14 cellular contexts compared by ENCODE assay signal in genomic region chr11:45860348-45860747, GRCh38. TPM values are rescaled to one million over a fixed set of nuclear protein-coding genes. Genes with fewer than 3 reads are reported as not detected.
DNase-seq lines count a peak whose midpoint lies in the region; ATAC-seq and TF ChIP-seq lines count a peak whose summit lies in the region.
"Had no signal": no experiment of that assay in that cellular context is flagged by ENCODE, and none has a peak within 500 bp of the region (broad histone marks: within the 10 kb centered on the region; RNA-seq: fewer than 3 reads in every experiment).

No MANE protein-coding gene starts in this region.

- H3K27me3 ChIP-seq in left ventricle myocardium inferior (ENCODE audit: low read depth) (no peaks in the 10 kb centered on the region), gastroesophageal sphincter (no peaks in the 10 kb centered on the region), psoas muscle (ENCODE audit: insufficient read depth in 3 of 3, low read length in 2 of 3) (no peaks in the 10 kb centered on the region), upper lobe of right lung (no peaks in the 10 kb centered on the region)

- no peak for TF ChIP-seq EP300 in gastroesophageal sphincter (IDR thresholded peaks at IDR 0.05)

- no peak for TF ChIP-seq CTCF in left ventricle myocardium inferior (IDR thresholded peaks at IDR 0.05; ENCODE audit: borderline replicate concordance)
- TF ChIP-seq CTCF in gastroesophageal sphincter (IDR thresholded peaks at IDR 0.05): no peak
- TF ChIP-seq CTCF in psoas muscle (IDR thresholded peaks at IDR 0.05): no peak
- no peak for TF ChIP-seq CTCF in upper lobe of right lung (IDR thresholded peaks at IDR 0.05)

- DNase-seq in left ventricle myocardium inferior: no peak
- DNase-seq in left cardiac atrium: no peak
- DNase-seq in psoas muscle: no peak
- DNase-seq in upper lobe of right lung: no peak
- no peak for DNase-seq in DMS153 (lab: John Stamatoyannopoulos, UW)
- DNase-seq in occipital lobe (lab: John Stamatoyannopoulos, UW): no peak
- DNase-seq: activated CD8-positive, alpha-beta memory T cell treated with anti-CD3 and anti-CD28 coated beads, Interleukin-2, amount 10 ng/mL, durations not matched to agents 7 days and 5 days; activated naive CD4-positive, alpha-beta T cell; Calu3; stimulated activated naive B cell treated with anti-CD40 and anti-IgM and Interleukin-4, amounts not matched to agents 10 μg/mL and 1 μg/mL and 100 μg/mL, for 72 hours had no signal

- ATAC-seq in left cardiac atrium (no peak), gastroesophageal sphincter (no peak), psoas muscle (no peak), upper lobe of right lung (no peak), GM18520 (IDR thresholded peaks at IDR 0.05; ENCODE audit: unreplicated experiment) (no peak)
- ATAC-seq: activated CD8-positive, alpha-beta memory T cell treated with anti-CD3 and anti-CD28 coated beads, Interleukin-2, amount 10 ng/mL, durations not matched to agents 7 days and 5 days; stimulated activated naive B cell treated with anti-CD40 and anti-IgM and Interleukin-4, amounts not matched to agents 10 μg/mL and 1 μg/mL and 100 μg/mL, for 72 hours had no signal

- H3K4me3 ChIP-seq in left ventricle myocardium inferior (no peak overlapping the region), gastroesophageal sphincter (no peak overlapping the region), psoas muscle (peak overlapping the region; percentile 7), upper lobe of right lung (no peak overlapping the region)
- H3K4me3 ChIP-seq: GM23338 had no signal

- intact Hi-C loops in left ventricle myocardium inferior (cut with micrococcal nuclease) (no loop called here), left cardiac atrium (cut with DNase I) (no loop called here), psoas muscle (cut with DNase I) (loop anchor here in 1 of 2 donors (10.0 kb wide), 1 partner anchor 54 kb away; the partner anchor contains the start of gene PEX16), upper lobe of right lung (cut with DNase I) (no loop called here)

- H3K9me3 ChIP-seq in left ventricle myocardium inferior (replicated peaks): no peaks in the 10 kb centered on the region
- no peaks in the 10 kb centered on the region for H3K9me3 ChIP-seq in gastroesophageal sphincter
- H3K9me3 ChIP-seq in psoas muscle: no peaks in the 10 kb centered on the region
- H3K9me3 ChIP-seq in upper lobe of right lung: no peaks in the 10 kb centered on the region

- peaks cover 72% of the 10 kb centered on the region for H3K36me3 ChIP-seq in left ventricle myocardium inferior
- peaks cover 6 to 75% of the 10 kb centered on the region in 2 donors for H3K36me3 ChIP-seq in gastroesophageal sphincter
- H3K36me3 ChIP-seq in psoas muscle (ENCODE audit: insufficient read depth in 1 of 2, low read depth in 1 of 2): peaks cover 2 to 66% of the 10 kb centered on the region in 2 donors
- H3K36me3 ChIP-seq in upper lobe of right lung: peaks cover 83% of the 10 kb centered on the region

- peaks cover 74% of the 10 kb centered on the region for H3K4me1 ChIP-seq in left ventricle myocardium inferior
- H3K4me1 ChIP-seq in gastroesophageal sphincter: peaks cover 29 to 68% (median 49%) of the 10 kb centered on the region in 3 donors
- H3K4me1 ChIP-seq in psoas muscle: peaks cover 63% of the 10 kb centered on the region
- H3K4me1 ChIP-seq in upper lobe of right lung: peaks cover 54% of the 10 kb centered on the region

- WGBS in gastroesophageal sphincter (ENCODE audit: low coverage in 1 of 2), 2 donors: 92 to 96% methylated on average over 3 to 4 of the region's 5 CpGs
- 80 to 91% (median 87%) methylated on average over 5 of the region's 5 CpGs for WGBS in psoas muscle, 3 donors

- no peak for TF ChIP-seq POLR2A in gastroesophageal sphincter (IDR thresholded peaks at IDR 0.05)

- peak overlapping the region; percentile 99 for H3K27ac ChIP-seq in left ventricle myocardium inferior (replicated peaks)
- peak overlapping the region; percentile 84 to 99 (median 94) for H3K27ac ChIP-seq in gastroesophageal sphincter
- peak overlapping the region; percentile 84 for H3K27ac ChIP-seq in psoas muscle
- H3K27ac ChIP-seq in upper lobe of right lung: peak overlapping the region; percentile 82

RNA-seq across cellular contexts. Expression of gene CRY2, which starts 13.1 kb away (rescaled TPM):
- total RNA-seq in left ventricle myocardium inferior (62.2 TPM), left cardiac atrium (10 to 100 TPM; 59.2 to 62.9 TPM), gastroesophageal sphincter (10 to 100 TPM; 38.8 to 82.0 (median 47.7) TPM), psoas muscle (10 to 100 TPM; 28.7 to 64.5 (median 45.5) TPM), upper lobe of right lung (54.2 TPM), occipital lobe (46.5 TPM)
- polyA plus RNA-seq in psoas muscle: 10 to 100 TPM; 15.4 to 30.7 (median 20.8) TPM

RNA-seq across cellular contexts. Expression of gene MAPK8IP1, which starts 25.1 kb away (rescaled TPM):
- total RNA-seq in left ventricle myocardium inferior (4.6 TPM), left cardiac atrium (1 to 10 TPM; 5.0 to 6.9 TPM), gastroesophageal sphincter (10 to 100 TPM in 3 of 4 donors, 1 to 10 TPM in 1; 9.8 to 17.5 (median 13.8) TPM), psoas muscle (1 to 10 TPM; 1.3 to 2.6 (median 2.0) TPM), upper lobe of right lung (6.4 TPM), occipital lobe (74.7 TPM)
- under 1 TPM; 0.53 to 1.00 (median 0.82) TPM for polyA plus RNA-seq in psoas muscle

RNA-seq across cellular contexts. Expression of gene FREY1, which starts 46.7 kb away (rescaled TPM):
- total RNA-seq in left ventricle myocardium inferior: not detected
- total RNA-seq in left cardiac atrium: under 1 TPM; 0.47 to 0.50 TPM
- 1 to 10 TPM in 1 of 4 donors, under 1 TPM in 1, not detected in 2; 0.54 to 2.3 TPM for total RNA-seq in gastroesophageal sphincter
- total RNA-seq in psoas muscle: under 1 TPM in 2 of 4 donors, not detected in 2; 0.37 to 0.56 TPM
- polyA plus RNA-seq in psoas muscle: under 1 TPM in 1 of 3 donors, not detected in 2; 0.14 TPM
- total RNA-seq in upper lobe of right lung: 0.75 TPM
- total RNA-seq in occipital lobe: 1.4 TPM
- polyA plus RNA-seq: GM23338, IgD-negative memory B cell had no signal

RNA-seq across cellular contexts. Expression of gene SLC35C1, which starts 55.4 kb away (rescaled TPM):
- total RNA-seq in left ventricle myocardium inferior: 5.7 TPM
- 10 to 100 TPM; 12.4 to 13.3 TPM for total RNA-seq in left cardiac atrium
- total RNA-seq in gastroesophageal sphincter: 10 to 100 TPM in 1 of 4 donors, 1 to 10 TPM in 3; 6.8 to 22.3 (median 8.5) TPM
- total RNA-seq in psoas muscle: 1 to 10 TPM; 5.3 to 8.7 (median 6.9) TPM
- 10 to 100 TPM in 2 of 3 donors, 1 to 10 TPM in 1; 6.7 to 11.8 (median 10.1) TPM for polyA plus RNA-seq in psoas muscle
- 25.1 TPM for total RNA-seq in upper lobe of right lung
- 5.3 TPM for total RNA-seq in occipital lobe

RNA-seq across cellular contexts. Expression of gene PEX16, which starts 57.3 kb away (rescaled TPM):
- 10.9 TPM for total RNA-seq in left ventricle myocardium inferior
- total RNA-seq in left cardiac atrium: 10 to 100 TPM; 13.6 to 18.4 TPM
- 10 to 100 TPM; 20.0 to 26.7 (median 21.3) TPM for total RNA-seq in gastroesophageal sphincter
- 10 to 100 TPM; 12.1 to 23.5 (median 14.2) TPM for total RNA-seq in psoas muscle
- polyA plus RNA-seq in psoas muscle: 10 to 100 TPM; 19.7 to 23.5 (median 21.3) TPM
- total RNA-seq in upper lobe of right lung: 27.6 TPM
- 19.0 TPM for total RNA-seq in occipital lobe
